8 cellular contexts compared by ENCODE assay signal in the genomic region with DNA sequence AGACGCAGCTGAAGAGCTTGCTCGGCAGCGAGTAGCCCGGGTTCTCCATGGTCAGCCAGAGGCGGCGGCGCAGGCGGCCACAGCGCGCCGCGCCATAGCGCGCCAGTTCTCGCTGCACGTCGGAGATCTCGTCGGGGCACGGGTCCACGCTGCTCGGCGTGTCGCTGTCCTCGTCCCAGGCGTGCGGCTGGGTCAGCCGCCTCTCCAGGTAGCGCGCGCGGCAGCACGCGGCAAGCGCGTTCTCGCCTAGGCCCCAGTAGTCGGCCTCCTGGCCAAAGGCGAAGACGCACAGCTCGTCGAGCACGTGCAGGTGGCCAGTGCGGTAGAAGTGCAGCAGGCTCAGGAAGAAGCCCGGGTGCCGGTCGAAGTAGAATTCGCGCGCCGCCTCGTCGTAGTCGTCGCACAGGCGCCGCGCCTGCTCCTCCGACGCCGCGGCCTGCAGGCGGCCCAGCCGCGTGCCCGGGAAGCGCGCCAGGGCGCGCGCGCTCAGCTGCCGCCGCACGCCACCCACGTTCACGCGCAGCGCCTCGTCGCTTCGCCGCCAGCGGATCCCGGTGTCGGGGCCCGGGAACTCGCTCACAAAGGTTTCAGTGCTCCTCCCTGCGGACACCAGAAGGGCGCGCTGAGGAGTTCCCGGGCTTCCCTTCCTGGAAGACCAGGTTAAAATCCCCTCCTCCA. TPM values are rescaled to one million over a fixed set of nuclear protein-coding genes. Genes with fewer than 3 reads are reported as not detected.
DNase-seq lines count a peak whose midpoint lies in the region; ATAC-seq, FAIRE-seq and TF ChIP-seq lines count a peak whose summit lies in the region.

No MANE protein-coding gene starts in this region.

- FAIRE-seq in endothelial cell of umbilical vein (lab: Jason Lieb, UNC) (peak; percentile 58), kidney (lab: Jason Lieb, UNC) (no peak)

- no peaks in the 10 kb centered on the region for H3K79me2 ChIP-seq in endothelial cell of umbilical vein (ENCODE audit: control insufficient read depth, insufficient read depth, low read length)

- H2AFZ ChIP-seq in endothelial cell of umbilical vein (ENCODE audit: low read depth, low read length), result peak overlapping the region; percentile 33

- dilution Hi-C loops in endothelial cell of umbilical vein (cut with MboI; ENCODE audit: extremely low pct_ligation_motif_present, low sequenced_read_pairs), result no loop called here

- H3K4me3 Mint-ChIP-seq in CD8-positive, alpha-beta T cell, result peak overlapping the region; percentile 58
- peak overlapping the region in 7 of 10 donors; percentile 15 to 75 (median 59) for H3K4me3 Mint-ChIP-seq in naive thymus-derived CD8-positive, alpha-beta T cell

- TF ChIP-seq CTCF in CD8-positive, alpha-beta T cell (IDR thresholded peaks at IDR 0.05), result no peak
- TF ChIP-seq CTCF in endothelial cell of umbilical vein (IDR thresholded peaks at IDR 0.05; ENCODE audit: extremely low read depth in 1 of 2, insufficient read depth in 1 of 2, low read depth in 1 of 2, low read length in 2 of 2), result no peak
- TF ChIP-seq CTCF in kidney (IDR thresholded peaks at IDR 0.05; ENCODE audit: borderline replicate concordance, extremely low read depth, insufficient read depth), result no peak

- TF ChIP-seq POLR2A in endothelial cell of umbilical vein (IDR thresholded peaks at IDR 0.05; ENCODE audit: low read depth, low read length), result no peak

- H3K9me1 ChIP-seq in endothelial cell of umbilical vein (replicated peaks; ENCODE audit: control insufficient read depth, extremely low read depth, insufficient read depth, low read length), result no peaks in the 10 kb centered on the region

- peak overlapping the region; percentile 29 for H3K4me3 ChIP-seq in CD8-positive, alpha-beta T cell (ENCODE audit: low read depth, low read length)
- H3K4me3 ChIP-seq in endothelial cell of umbilical vein (replicated peaks in 1 of 3; ENCODE audit: insufficient read depth in 1 of 3, low read depth in 1 of 3, low read length in 3 of 3) (peak overlapping the region in 1 of 3 experiments; percentile 24), kidney (ENCODE audit: low read length in 2 of 2) (peak overlapping the region in 1 of 2 donors; percentile 9)

- no peaks in the 10 kb centered on the region for H4K20me1 ChIP-seq in endothelial cell of umbilical vein (replicated peaks; ENCODE audit: control insufficient read depth, extremely low read depth, insufficient read depth, low read length)

- H3K27me3 ChIP-seq in CD8-positive, alpha-beta T cell (ENCODE audit: insufficient read depth, low read length), result peaks cover 16% of the 10 kb centered on the region
- peaks cover 23 to 30% of the 10 kb centered on the region in 2 experiments for H3K27me3 ChIP-seq in endothelial cell of umbilical vein (ENCODE audit: control insufficient read depth in 2 of 2, insufficient read depth in 2 of 2, low read length in 2 of 2)

- no peaks in the 10 kb centered on the region for H3K36me3 ChIP-seq in CD8-positive, alpha-beta T cell (ENCODE audit: insufficient read depth, low read length)
- H3K36me3 ChIP-seq in endothelial cell of umbilical vein (ENCODE audit: control insufficient read depth in 2 of 2, extremely low read depth in 1 of 2, insufficient read depth in 2 of 2, low read length in 2 of 2) (no peaks in the 10 kb centered on the region), kidney (ENCODE audit: control insufficient read depth in 1 of 2, insufficient read depth in 2 of 2, low read length in 2 of 2) (no peaks in the 10 kb centered on the region)

- BruUV-seq in endothelial cell of umbilical vein (replicated peaks; lab: Mats Ljungman, UMichigan), result no TSS peak

- H3K36me3 Mint-ChIP-seq in CD8-positive, alpha-beta T cell, result no peaks in the 10 kb centered on the region
- no peaks in the 10 kb centered on the region for H3K36me3 Mint-ChIP-seq in naive thymus-derived CD8-positive, alpha-beta T cell

- peak overlapping the region; percentile 49 for H3K4me2 ChIP-seq in endothelial cell of umbilical vein (ENCODE audit: insufficient read depth, low read length)

- peaks cover 20% of the 10 kb centered on the region for H3K4me1 Mint-ChIP-seq in CD8-positive, alpha-beta T cell (ENCODE audit: low read depth)
- peaks cover 12 to 28% (median 24%) of the 10 kb centered on the region in 4 donors for H3K4me1 Mint-ChIP-seq in naive thymus-derived CD8-positive, alpha-beta T cell

- intact Hi-C loops in CD8-positive, alpha-beta T cell (cut with DNase I, micrococcal nuclease), result loop anchor here (2.0 to 10.0 kb wide), 5 partner anchors 141 to 413 kb away; a partner anchor contains a TSS
- intact Hi-C loops in endothelial cell of umbilical vein (cut with micrococcal nuclease), result loop anchor here (5.0 kb wide), 3 partner anchors 211 to 674 kb away; a partner anchor contains a TSS
- intact Hi-C loops in kidney (cut with DNase I), result no loop called here

- H3K9me3 Mint-ChIP-seq in CD8-positive, alpha-beta T cell, result no peaks in the 10 kb centered on the region
- H3K9me3 Mint-ChIP-seq in naive thymus-derived CD8-positive, alpha-beta T cell, result no peaks in the 10 kb centered on the region

- H3K27me3 Mint-ChIP-seq in CD8-positive, alpha-beta T cell (ENCODE audit: low read depth), result peaks cover 43% of the 10 kb centered on the region
- peaks cover 32 to 49% (median 41%) of the 10 kb centered on the region in 5 donors for H3K27me3 Mint-ChIP-seq in naive thymus-derived CD8-positive, alpha-beta T cell

- DNase-seq in CD8-positive, alpha-beta T cell, result peak in 2 of 7 experiments; percentile 23 to 44
- DNase-seq in SK-N-DZ (ENCODE audit: low spot score) (peak; percentile 58), endothelial cell of umbilical vein (ENCODE audit: low read depth, low spot score) (peak; percentile 23), kidney (no peak), NCI-H1092 treated with DMSO at 0.1 percent for 48 hours (lab: John Stamatoyannopoulos, UW) (no peak), ureter (ENCODE audit: low spot score) (no peak)
- DNase-seq in naive thymus-derived CD8-positive, alpha-beta T cell, result peak in 3 of 10 donors; percentile 14 to 33 (median 28)
- DNase-seq in activated effector memory CD4-positive, alpha-beta T cell treated with Interleukin-2 at 50 U/mL for 16 hours, result no peak

- no peak overlapping the region for H3K27ac ChIP-seq in CD8-positive, alpha-beta T cell (ENCODE audit: low read depth, low read length)
- H3K27ac ChIP-seq in endothelial cell of umbilical vein (ENCODE audit: insufficient read depth, low read depth, low read length), result no peak overlapping the region
- H3K27ac ChIP-seq in kidney (ENCODE audit: low read depth in 2 of 2, low read length in 2 of 2), result no peak overlapping the region

- peaks cover 10% of the 10 kb centered on the region for H3K4me1 ChIP-seq in CD8-positive, alpha-beta T cell (ENCODE audit: insufficient read depth, low read length)
- H3K4me1 ChIP-seq in endothelial cell of umbilical vein (ENCODE audit: control insufficient read depth, extremely low read depth, insufficient read depth, low read length) (peaks cover 3% of the 10 kb centered on the region), kidney (ENCODE audit: control insufficient read depth in 1 of 2, insufficient read depth in 1 of 2, low read depth in 1 of 2, low read length in 2 of 2) (peaks cover 0 to 3% of the 10 kb centered on the region in 2 donors)

- H3K27ac Mint-ChIP-seq in CD8-positive, alpha-beta T cell, result no peak overlapping the region
- no peak overlapping the region for H3K27ac Mint-ChIP-seq in naive thymus-derived CD8-positive, alpha-beta T cell

- H3K9ac ChIP-seq in endothelial cell of umbilical vein (replicated peaks; ENCODE audit: extremely low read depth, insufficient read depth, low read length) (no peak overlapping the region), kidney (ENCODE audit: low read length in 2 of 2) (no peak overlapping the region)

- CTCF ChIA-PET in CD8-positive, alpha-beta T cell (lab: Charles Lee), result interaction anchor here (1.3 to 8.5 kb wide), 5 partner anchors 10 to 193 kb away, joined by 3 to 96 read pairs (median 15); no protein-coding TSS in a partner anchor
- CTCF ChIA-PET in endothelial cell of umbilical vein (lab: Charles Lee), result interaction anchor here (0.8 to 12.2 kb wide), 15 partner anchors 11 to 673 kb away, joined by 3 to 411 read pairs (median 5); no protein-coding TSS in a partner anchor

- peak; percentile 33 for ATAC-seq in CD8-positive, alpha-beta T cell
- ATAC-seq in naive thymus-derived CD8-positive, alpha-beta T cell, result peak; percentile 28 to 35

- POLR2A ChIA-PET in CD8-positive, alpha-beta T cell (lab: Charles Lee), result no interaction called here
- POLR2A ChIA-PET in endothelial cell of umbilical vein (lab: Charles Lee), result no interaction called here
- POLR2A ChIA-PET in naive thymus-derived CD8-positive, alpha-beta T cell (lab: Charles Lee), result no interaction called here

- no peaks in the 10 kb centered on the region for H3K9me3 ChIP-seq in CD8-positive, alpha-beta T cell (ENCODE audit: low read length)
- H3K9me3 ChIP-seq in endothelial cell of umbilical vein (replicated peaks; ENCODE audit: control insufficient read depth, insufficient read depth, low read length), result no peaks in the 10 kb centered on the region
- H3K9me3 ChIP-seq in kidney (ENCODE audit: control insufficient read depth in 1 of 2, low read length in 2 of 2), result no peaks in the 10 kb centered on the region

RNA-seq across cellular contexts. Expression of a gene that starts 2.7 kb away (rescaled TPM):
- total RNA-seq in CD8-positive, alpha-beta T cell, result not detected
- 0.05 TPM in 1 of 2 replicates, not detected in the other for polyA plus RNA-seq in SK-N-DZ (2014; cell fraction: cytosol; rRNA removed)
- 0.04 TPM in 1 of 2 replicates, not detected in the other for polyA plus RNA-seq in SK-N-DZ (2014; cell fraction: nucleus; rRNA removed)
- total RNA-seq in endothelial cell of umbilical vein (0.23 and 0.29 TPM in 2 replicates), kidney (2.9 TPM), ureter (0.86 TPM)
- polyA plus RNA-seq in endothelial cell of umbilical vein (0.14 and 0.29 TPM in 2 replicates), kidney (ENCODE audit: insufficient read depth, low read depth, low replicate concordance) (0.19 TPM)
- 0.13 and 0.18 TPM in 2 replicates for polyA plus RNA-seq in endothelial cell of umbilical vein (2011; cell fraction: cytosol; rRNA removed)
- 0.06 and 0.08 TPM in 2 replicates for polyA plus RNA-seq in endothelial cell of umbilical vein (2011; cell fraction: nucleus; rRNA removed)
- polyA plus RNA-seq in endothelial cell of umbilical vein (2012), result 0.24 and 0.29 TPM in 2 replicates
- polyA minus RNA-seq in endothelial cell of umbilical vein, result 0.49 and 0.63 TPM in 2 replicates
- polyA minus RNA-seq in endothelial cell of umbilical vein (2011; cell fraction: cytosol; rRNA and poly(A)+ RNA removed), result not detected
- 0.24 TPM in 1 of 2 replicates, not detected in the other for polyA minus RNA-seq in endothelial cell of umbilical vein (2011; cell fraction: nucleus; rRNA and poly(A)+ RNA removed)
- total RNA-seq in naive thymus-derived CD8-positive, alpha-beta T cell, result not detected
- not detected for polyA plus RNA-seq in naive thymus-derived CD8-positive, alpha-beta T cell

RNA-seq across cellular contexts. Expression of a gene that starts 16.7 kb away (rescaled TPM):
- not detected for total RNA-seq in CD8-positive, alpha-beta T cell
- not detected in 2 replicates for polyA plus RNA-seq in SK-N-DZ (2014; cell fraction: cytosol; rRNA removed)
- polyA plus RNA-seq in SK-N-DZ (2014; cell fraction: nucleus; rRNA removed), result not detected in 2 replicates
- not detected in 2 replicates for total RNA-seq in endothelial cell of umbilical vein
- not detected in 2 replicates for polyA plus RNA-seq in endothelial cell of umbilical vein
- polyA plus RNA-seq in endothelial cell of umbilical vein (2011; cell fraction: cytosol; rRNA removed), result not detected in 2 replicates
- polyA plus RNA-seq in endothelial cell of umbilical vein (2011; cell fraction: nucleus; rRNA removed), result not detected in 2 replicates
- polyA plus RNA-seq in endothelial cell of umbilical vein (2012), result not detected in 2 replicates
- polyA minus RNA-seq in endothelial cell of umbilical vein, result not detected in 2 replicates
- polyA minus RNA-seq in endothelial cell of umbilical vein (2011; cell fraction: cytosol; rRNA and poly(A)+ RNA removed), result not detected
- not detected in 2 replicates for polyA minus RNA-seq in endothelial cell of umbilical vein (2011; cell fraction: nucleus; rRNA and poly(A)+ RNA removed)
- total RNA-seq in naive thymus-derived CD8-positive, alpha-beta T cell, result not detected
- polyA plus RNA-seq in naive thymus-derived CD8-positive, alpha-beta T cell, result not detected
- total RNA-seq in kidney, result 1.0 TPM
- polyA plus RNA-seq in kidney (ENCODE audit: insufficient read depth, low read depth, low replicate concordance), result not detected
- 0.78 TPM for total RNA-seq in ureter

RNA-seq across cellular contexts. Expression of a gene that starts 26.0 kb away (rescaled TPM):
- not detected for total RNA-seq in CD8-positive, alpha-beta T cell
- polyA plus RNA-seq in SK-N-DZ (2014; cell fraction: cytosol; rRNA removed), result not detected in 2 replicates
- polyA plus RNA-seq in SK-N-DZ (2014; cell fraction: nucleus; rRNA removed), result not detected in 2 replicates
- total RNA-seq in endothelial cell of umbilical vein (not detected in 2 replicates), kidney (1.4 TPM), ureter (not detected)
- polyA plus RNA-seq in endothelial cell of umbilical vein (not detected in 2 replicates), kidney (ENCODE audit: insufficient read depth, low read depth, low replicate concordance) (not detected)
- polyA plus RNA-seq in endothelial cell of umbilical vein (2011; cell fraction: cytosol; rRNA removed), result not detected in 2 replicates
- polyA plus RNA-seq in endothelial cell of umbilical vein (2011; cell fraction: nucleus; rRNA removed), result not detected in 2 replicates
- polyA plus RNA-seq in endothelial cell of umbilical vein (2012), result not detected in 2 replicates
- polyA minus RNA-seq in endothelial cell of umbilical vein, result not detected in 2 replicates
- not detected for polyA minus RNA-seq in endothelial cell of umbilical vein (2011; cell fraction: cytosol; rRNA and poly(A)+ RNA removed)
- not detected in 2 replicates for polyA minus RNA-seq in endothelial cell of umbilical vein (2011; cell fraction: nucleus; rRNA and poly(A)+ RNA removed)
- total RNA-seq in naive thymus-derived CD8-positive, alpha-beta T cell, result not detected
- not detected for polyA plus RNA-seq in naive thymus-derived CD8-positive, alpha-beta T cell

Comparison
In these comparisons a context has a peak if more than half of its experiments do, and no peak if none do; other contexts are left out.
1. DNase-seq: peak in SK-N-DZ (single experiment) and endothelial cell of umbilical vein (single experiment); none in kidney (single experiment), activated effector memory CD4-positive, alpha-beta T cell treated with Interleukin-2 at 50 U/mL for 16 hours (single experiment), NCI-H1092 treated with DMSO at 0.1 percent for 48 hours (single experiment) and ureter (single experiment).